ENCODE assay signal across 31 cellular contexts in genomic region chr2:200173691-200174090, GRCh38.
"Had no signal": no experiment of that assay in that cellular context is flagged by ENCODE, and none has a peak within 500 bp of the region (broad histone marks: within the 10 kb centered on the region; RNA-seq: fewer than 3 reads in every experiment).

No MANE protein-coding gene starts in this region.

- H3K36me3 ChIP-seq: neural progenitor cell, ovary, spleen, suprapubic skin, tibial artery, transverse colon, upper lobe of right lung, uterus had no signal

- H3K27me3 ChIP-seq: neural progenitor cell, ovary, suprapubic skin, testis, tibial artery, transverse colon, upper lobe of right lung, uterus had no signal

- H3K4me3 ChIP-seq: neural progenitor cell, ovary, psoas muscle, skin epidermis, smooth muscle cell, spleen, suprapubic skin, tibial artery, transverse colon, upper lobe of right lung, uterus had no signal

- H3K4me2 ChIP-seq: neural progenitor cell, smooth muscle cell had no signal

- H3K9ac ChIP-seq: neural progenitor cell, parathyroid adenoma had no signal

- H3K36me3 Mint-ChIP-seq: naive thymus-derived CD4-positive, alpha-beta T cell; natural killer cell; stimulated activated memory B cell treated with anti-CD40 and anti-IgM and Interleukin-4, amounts not matched to agents 10 μg/mL and 1 μg/mL and 100 μg/mL, for 72 hours; type B pancreatic cell had no signal

- H3K4me1 ChIP-seq: neural progenitor cell, parathyroid adenoma, spleen, suprapubic skin, testis, transverse colon, upper lobe of right lung, uterus had no signal

- H3K4me1 Mint-ChIP-seq: naive thymus-derived CD4-positive, alpha-beta T cell; natural killer cell; stimulated activated memory B cell treated with anti-CD40 and anti-IgM and Interleukin-4, amounts not matched to agents 10 μg/mL and 1 μg/mL and 100 μg/mL, for 72 hours; stimulated activated naive CD8-positive, alpha-beta T cell treated with anti-CD3 and anti-CD28 coated beads, Interleukin-15, amount 100 ng/mL, for 72 hours had no signal

- H3K9me3 ChIP-seq: ovary, psoas muscle, suprapubic skin, testis, tibial artery, transverse colon, upper lobe of right lung, uterus had no signal

- ATAC-seq: naive thymus-derived CD4-positive, alpha-beta T cell; natural killer cell; psoas muscle; right cardiac atrium; stimulated activated memory B cell treated with anti-CD40 and anti-IgM and Interleukin-4, amounts not matched to agents 10 μg/mL and 1 μg/mL and 100 μg/mL, for 72 hours; stimulated activated naive CD8-positive, alpha-beta T cell treated with anti-CD3 and anti-CD28 coated beads, Interleukin-15, amount 100 ng/mL, for 72 hours; stimulated activated naive CD8-positive, alpha-beta T cell treated with anti-CD3 and anti-CD28 coated beads, Interleukin-15, Interleukin-2, amounts not matched to agents 100 U/mL and 50 U/mL, for 24 hours; upper lobe of right lung had no signal

- H3K79me2 ChIP-seq: parathyroid adenoma had no signal

- H2AFZ ChIP-seq: neural progenitor cell, parathyroid adenoma had no signal

- H3K27ac ChIP-seq: neural progenitor cell, ovary, parathyroid adenoma, psoas muscle, spleen, suprapubic skin, tibial artery, transverse colon, upper lobe of right lung, uterus had no signal

- H3K9me3 Mint-ChIP-seq: natural killer cell; stimulated activated naive CD8-positive, alpha-beta T cell treated with anti-CD3 and anti-CD28 coated beads, Interleukin-15, amount 100 ng/mL, for 72 hours had no signal

- H3K27ac Mint-ChIP-seq: naive thymus-derived CD4-positive, alpha-beta T cell; natural killer cell; nephron; neural progenitor cell; stimulated activated memory B cell treated with anti-CD40 and anti-IgM and Interleukin-4, amounts not matched to agents 10 μg/mL and 1 μg/mL and 100 μg/mL, for 72 hours; stimulated activated naive CD8-positive, alpha-beta T cell treated with anti-CD3 and anti-CD28 coated beads, Interleukin-15, amount 100 ng/mL, for 72 hours; type B pancreatic cell had no signal

- H3K27me3 Mint-ChIP-seq: progenitor cell of endocrine pancreas; stimulated activated memory B cell treated with anti-CD40 and anti-IgM and Interleukin-4, amounts not matched to agents 10 μg/mL and 1 μg/mL and 100 μg/mL, for 72 hours had no signal

- H3K4me3 Mint-ChIP-seq: naive thymus-derived CD4-positive, alpha-beta T cell; natural killer cell; nephron; neural progenitor cell; stimulated activated memory B cell treated with anti-CD40 and anti-IgM and Interleukin-4, amounts not matched to agents 10 μg/mL and 1 μg/mL and 100 μg/mL, for 72 hours; stimulated activated naive CD8-positive, alpha-beta T cell treated with anti-CD3 and anti-CD28 coated beads, Interleukin-15, amount 100 ng/mL, for 72 hours; type B pancreatic cell had no signal

- DNase-seq: naive thymus-derived CD4-positive, alpha-beta T cell; natural killer cell; occipital lobe; ovary; posterior cingulate gyrus; psoas muscle; right cardiac atrium; spleen; stimulated activated CD4-positive, alpha-beta T cell treated with anti-CD3 and anti-CD28 coated beads, Interleukin-12 subunit alpha, Interleukin-12 subunit beta, amount 100 ng/mL, for 4 hours; stimulated activated CD4-positive, alpha-beta T cell treated with anti-CD3 and anti-CD28 coated beads, Interleukin-1b, Interleukin-23, amount 100 ng/mL, for 48 hours; stimulated activated CD4-positive, alpha-beta T cell treated with anti-CD3 and anti-CD28 coated beads, Interleukin-4, amount 100 ng/mL, for 1 hour; stimulated activated CD4-positive, alpha-beta T cell treated with anti-CD3 and anti-CD28 coated beads, Interleukin-4, amount 100 ng/mL, for 4 hours; stimulated activated CD8-positive, alpha-beta memory T cell treated with anti-CD3 and anti-CD28 coated beads, Interleukin-4, amount 100 ng/mL, for 48 hours; stimulated activated naive CD4-positive, alpha-beta T cell; stimulated activated naive CD8-positive, alpha-beta T cell treated with anti-CD3 and anti-CD28 coated beads, Interleukin-15, amount 100 ng/mL, for 72 hours; stimulated activated naive CD8-positive, alpha-beta T cell treated with anti-CD3 and anti-CD28 coated beads, Interleukin-15, Interleukin-2, amounts not matched to agents 100 U/mL and 50 U/mL, for 24 hours; substantia nigra; testis; tibial artery; transverse colon; upper lobe of right lung; uterus had no signal
